Comparison of ENCODE assay signal across 11 cellular contexts in the genomic region with DNA sequence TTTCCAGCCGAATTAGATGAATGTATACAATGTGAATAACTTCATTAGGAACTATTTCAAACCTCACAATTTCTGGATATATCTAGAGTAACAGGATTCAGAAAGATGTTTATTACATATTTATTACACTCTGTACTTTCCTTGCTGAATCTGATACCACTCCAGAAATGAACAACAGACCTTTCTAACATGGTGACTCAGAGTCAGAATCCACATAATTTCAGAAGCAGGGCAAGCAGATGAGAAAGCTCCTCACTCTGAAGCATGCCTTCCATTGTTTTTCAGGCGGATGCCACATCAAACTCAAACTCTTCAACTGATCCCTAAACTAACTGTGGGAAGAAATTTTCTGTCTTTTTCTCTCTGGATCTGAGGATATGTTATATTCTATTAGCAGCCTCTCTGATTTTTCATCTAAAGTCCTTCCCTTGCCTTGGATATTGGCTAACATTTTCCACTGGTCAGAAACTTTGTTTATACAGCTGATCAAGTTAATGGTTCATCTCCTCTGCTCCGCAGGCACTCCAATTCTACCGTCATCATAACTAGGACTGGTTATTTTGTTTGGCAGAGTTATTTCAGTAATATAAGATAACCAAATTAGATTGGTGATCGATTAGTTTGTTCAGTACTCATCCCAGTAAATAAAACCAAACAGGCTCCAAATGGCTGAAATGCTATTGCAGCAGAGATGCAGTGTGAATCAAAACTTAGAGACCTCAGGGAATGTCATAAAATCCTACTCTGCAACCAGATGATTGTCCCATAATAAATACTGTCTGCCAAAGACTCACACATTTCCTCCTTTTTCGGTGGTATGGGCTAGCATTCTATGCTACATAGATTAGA.
DNase-seq lines count a peak whose midpoint lies in the region; ATAC-seq and TF ChIP-seq lines count a peak whose summit lies in the region.
"Had no signal": no experiment of that assay in that cellular context is flagged by ENCODE, and none has a peak within 500 bp of the region (broad histone marks: within the 10 kb centered on the region; RNA-seq: fewer than 3 reads in every experiment).

No MANE protein-coding gene starts in this region.

- H3K4me1 ChIP-seq in fibroblast of lung (ENCODE audit: control insufficient read depth, extremely low read depth, insufficient read depth, low read length) = no peaks in the 10 kb centered on the region

- H3K4me3 ChIP-seq in fibroblast of lung (replicated peaks in 1 of 4; ENCODE audit: control extremely low read depth in 1 of 4, insufficient read depth in 1 of 4, low read depth in 3 of 4, low read length in 4 of 4) = no peak overlapping the region

- no peak overlapping the region for H3K4me2 ChIP-seq in fibroblast of lung (ENCODE audit: extremely low read depth, insufficient read depth, low read length)

- H4K20me1 ChIP-seq in fibroblast of lung (ENCODE audit: control insufficient read depth, extremely low read depth, insufficient read depth, low read length) = no peaks in the 10 kb centered on the region

- TF ChIP-seq CTCF in fibroblast of lung (conservative IDR thresholded peaks at IDR 0.05 in 1 of 2, IDR thresholded peaks at IDR 0.05 in 1 of 2; ENCODE audit: low read depth in 1 of 2, low read length in 2 of 2) = no peak

- H3K27me3 ChIP-seq in fibroblast of lung (ENCODE audit: control insufficient read depth, insufficient read depth, low read length) = no peaks in the 10 kb centered on the region

- H3K79me2 ChIP-seq in fibroblast of lung (ENCODE audit: control insufficient read depth, insufficient read depth, low read length) = no peaks in the 10 kb centered on the region

- peak; percentile 43 for DNase-seq in AG20443 (ENCODE audit: low spot score)
- peak; percentile 63 to 69 for DNase-seq in fibroblast of lung (ENCODE audit: low read depth in 2 of 2)
- peak; percentile 32 for DNase-seq in myocyte (ENCODE audit: low read depth)
- no peak for DNase-seq in T-cell
- DNase-seq in activated CD4-positive, alpha-beta T cell treated with anti-CD3 and anti-CD28 coated beads for 48 hours = no peak
- DNase-seq: C1 segment of cervical spinal cord, Karpas-422, NCI-H2171 had no signal

- no peak overlapping the region for H3K27ac ChIP-seq in fibroblast of lung (ENCODE audit: insufficient read depth, low read length)

- peaks cover 10 to 18% (median 16%) of the 10 kb centered on the region in 3 donors for H3K4me1 Mint-ChIP-seq in T-cell

- H3K36me3 ChIP-seq in fibroblast of lung (ENCODE audit: control insufficient read depth, insufficient read depth, low read length) = no peaks in the 10 kb centered on the region

- H3K27ac Mint-ChIP-seq in T-cell = no peak overlapping the region

- H3K9me3 Mint-ChIP-seq in T-cell = no peaks in the 10 kb centered on the region

- H3K9me3 ChIP-seq in fibroblast of lung (ENCODE audit: control insufficient read depth, insufficient read depth, low read depth, low read length) = no peaks in the 10 kb centered on the region

- CTCF ChIA-PET in T-cell (lab: Charles Lee) = no interaction called here

- H3K9ac ChIP-seq in fibroblast of lung (ENCODE audit: insufficient read depth, low read length) = no peak overlapping the region

- H3K4me3 Mint-ChIP-seq in T-cell = no peak overlapping the region

- H3K27me3 Mint-ChIP-seq in T-cell = peaks cover 0 to 4% of the 10 kb centered on the region in 2 donors

- no peak overlapping the region for H2AFZ ChIP-seq in fibroblast of lung (ENCODE audit: low read length)

- POLR2A ChIA-PET in T-cell (lab: Charles Lee) = no interaction called here

- ATAC-seq in HG02884 (IDR thresholded peaks at IDR 0.05; ENCODE audit: unreplicated experiment) = peak; percentile 63
- ATAC-seq in T-cell (replicated peaks in 1 of 4) = no peak
- no peak for ATAC-seq in GM18907 (IDR thresholded peaks at IDR 0.05; ENCODE audit: unreplicated experiment)
- no peak for ATAC-seq in HG03520 (IDR thresholded peaks at IDR 0.05; ENCODE audit: unreplicated experiment)

- no peaks in the 10 kb centered on the region for H3K36me3 Mint-ChIP-seq in T-cell

Comparison
In these comparisons a context has a peak if more than half of its experiments do, and no peak if none do; other contexts are left out.
1. DNase-seq: peak in AG20443 (single experiment), fibroblast of lung (2 of 2) and myocyte (single experiment); none in T-cell (0 of 34) and activated CD4-positive, alpha-beta T cell treated with anti-CD3 and anti-CD28 coated beads for 48 hours (single experiment).